In the genomic region with DNA sequence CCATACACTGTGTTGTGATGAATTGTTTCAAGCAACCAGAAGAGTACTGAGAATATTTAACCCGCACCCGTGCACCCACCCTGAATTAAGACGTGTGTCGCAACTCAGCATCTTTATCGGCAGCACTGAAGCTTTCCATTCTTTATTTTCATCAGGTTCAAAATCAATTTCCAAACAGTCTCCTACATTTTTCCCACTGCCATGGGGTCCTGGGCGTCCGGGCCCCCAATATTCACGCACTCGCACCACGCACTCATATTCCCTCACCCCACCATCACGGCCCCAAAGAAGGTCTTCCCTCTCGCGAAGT, we compare ENCODE assay signal across 8 cellular contexts. TPM values are rescaled to one million over a fixed set of nuclear protein-coding genes. Genes with fewer than 3 reads are reported as not detected.
DNase-seq lines count a peak whose midpoint lies in the region; ATAC-seq and TF ChIP-seq lines count a peak whose summit lies in the region.

No MANE protein-coding gene starts in this region.

- TF ChIP-seq CTCF in CD8-positive, alpha-beta T cell (IDR thresholded peaks at IDR 0.05) = no peak
- TF ChIP-seq CTCF in OCI-LY1 (IDR thresholded peaks at IDR 0.05; ENCODE audit: low read length) (no peak), epithelial cell of proximal tubule (conservative IDR thresholded peaks at IDR 0.05; ENCODE audit: low read depth, low read length) (no peak), ovary (IDR thresholded peaks at IDR 0.05) (no peak)

- peak overlapping the region; percentile 99 for H3K4me3 Mint-ChIP-seq in CD8-positive, alpha-beta T cell

- H3K4me2 ChIP-seq in OCI-LY1 (ENCODE audit: low read length) = peak overlapping the region; percentile 88

- no peaks in the 10 kb centered on the region for H3K9me3 Mint-ChIP-seq in CD8-positive, alpha-beta T cell

- intact Hi-C loops in CD8-positive, alpha-beta T cell (cut with DNase I, micrococcal nuclease) = loop anchor here (1.0 to 5.0 kb wide), 3 partner anchors 8 to 88 kb away; partner anchors contain the start of genes LTA (in 1 of the 2) and NFKBIL1 (in 1 of the 2)
- intact Hi-C loops in ovary (cut with DNase I) = loop anchor here in 1 of 4 donors (5.0 kb wide), 1 partner anchor 33 kb away; the partner anchor contains the start of genes ATP6V1G2 and NFKBIL1

- no peaks in the 10 kb centered on the region for H4K20me1 ChIP-seq in OCI-LY1 (ENCODE audit: insufficient read depth, low read length)

- WGBS in ovary, 3 donors = 22 to 32% (median 29%) methylated on average over 13 of the region's 13 CpGs

- H3K4me3 ChIP-seq in CD8-positive, alpha-beta T cell (ENCODE audit: low read depth, low read length) = peak overlapping the region; percentile 92
- H3K4me3 ChIP-seq in OCI-LY1 (ENCODE audit: low read depth, low read length, poor library complexity, severe bottlenecking) (peak overlapping the region; percentile 92), epithelial cell of proximal tubule (ENCODE audit: low read depth, low read length) (peak overlapping the region; percentile 98), ovary (peak overlapping the region; percentile 68)

- peak overlapping the region; percentile 88 for H3K9ac ChIP-seq in OCI-LY1 (ENCODE audit: low read length)

- peak overlapping the region; percentile 77 for H3K27ac ChIP-seq in CD8-positive, alpha-beta T cell (ENCODE audit: low read depth, low read length)
- H3K27ac ChIP-seq in OCI-LY1 (ENCODE audit: low read depth, low read length, poor library complexity, severe bottlenecking) = peak overlapping the region; percentile 8
- H3K27ac ChIP-seq in ovary = peak overlapping the region in 1 of 2 donors; percentile 70

- H3K36me3 Mint-ChIP-seq in CD8-positive, alpha-beta T cell = peaks cover 41% of the 10 kb centered on the region

- no peaks in the 10 kb centered on the region for H3F3A ChIP-seq in OCI-LY1 (ENCODE audit: insufficient read depth, low read length)

- H3K27me3 ChIP-seq in CD8-positive, alpha-beta T cell (ENCODE audit: insufficient read depth, low read length) = no peaks in the 10 kb centered on the region
- H3K27me3 ChIP-seq in OCI-LY1 (ENCODE audit: insufficient read depth, low read length) (no peaks in the 10 kb centered on the region), ovary (no peaks in the 10 kb centered on the region)

- POLR2A ChIA-PET in CD8-positive, alpha-beta T cell (lab: Charles Lee) = interaction anchor here (1.0 to 16.5 kb wide), 18 partner anchors 8 to 343 kb away, joined by 3 to 387 read pairs (median 10); partner anchors contain the start of genes ATP6V1G2, BAG6, DDX39B and GPANK1

- CTCF ChIA-PET in CD8-positive, alpha-beta T cell (lab: Charles Lee) = interaction anchor here (0.9 to 36.4 kb wide), 7 partner anchors 8 to 86 kb away, joined by 3 to 1206 read pairs (median 8); partner anchors contain the start of genes AIF1, ATP6V1G2, DDX39B and LST1

- no peak for ATAC-seq in CD8-positive, alpha-beta T cell
- no peak for ATAC-seq in GM18511 (IDR thresholded peaks at IDR 0.05; ENCODE audit: unreplicated experiment)
- ATAC-seq in GM21360 (IDR thresholded peaks at IDR 0.05; ENCODE audit: unreplicated experiment) = no peak

- no peaks in the 10 kb centered on the region for H3K79me2 ChIP-seq in OCI-LY1 (ENCODE audit: insufficient read depth, low read length)

- no peak overlapping the region for H2AFZ ChIP-seq in OCI-LY1 (ENCODE audit: low read length)

- H3K36me3 ChIP-seq in CD8-positive, alpha-beta T cell (ENCODE audit: insufficient read depth, low read length) = no peaks in the 10 kb centered on the region
- H3K36me3 ChIP-seq in OCI-LY1 (ENCODE audit: insufficient read depth, low read length) (no peaks in the 10 kb centered on the region), ovary (no peaks in the 10 kb centered on the region)

- no peak for DNase-seq in CD8-positive, alpha-beta T cell
- no peak for DNase-seq in epithelial cell of proximal tubule (ENCODE audit: low read depth)
- no peak for DNase-seq in ovary
- DNase-seq in GOT3 (lab: John Stamatoyannopoulos, UW) = no peak
- no peak for DNase-seq in kidney glomerular epithelial cell (lab: John Stamatoyannopoulos, UW)

- H3K27me3 Mint-ChIP-seq in CD8-positive, alpha-beta T cell (ENCODE audit: low read depth) = no peaks in the 10 kb centered on the region

- TF ChIP-seq POLR2A in ovary (IDR thresholded peaks at IDR 0.05) = no peak

- peaks cover 77% of the 10 kb centered on the region for H3K4me1 Mint-ChIP-seq in CD8-positive, alpha-beta T cell (ENCODE audit: low read depth)

- H3K4me1 ChIP-seq in CD8-positive, alpha-beta T cell (ENCODE audit: insufficient read depth, low read length) = peaks cover 68% of the 10 kb centered on the region
- H3K4me1 ChIP-seq in OCI-LY1 (ENCODE audit: insufficient read depth, low read length, severe bottlenecking) (peaks cover 60% of the 10 kb centered on the region), ovary (ENCODE audit: insufficient read depth) (peaks cover 5% of the 10 kb centered on the region)

- no peaks in the 10 kb centered on the region for H3K9me3 ChIP-seq in CD8-positive, alpha-beta T cell (ENCODE audit: low read length)
- H3K9me3 ChIP-seq in OCI-LY1 (ENCODE audit: low read length) = no peaks in the 10 kb centered on the region
- no peaks in the 10 kb centered on the region for H3K9me3 ChIP-seq in ovary

- no peaks in the 10 kb centered on the region for H3K9me2 ChIP-seq in OCI-LY1 (ENCODE audit: low read depth, low read length)

- TF ChIP-seq EP300 in ovary (IDR thresholded peaks at IDR 0.05) = no peak

- peak overlapping the region; percentile 96 for H3K27ac Mint-ChIP-seq in CD8-positive, alpha-beta T cell

RNA-seq across cellular contexts. Expression of gene LTB, which starts 1.8 kb away (rescaled TPM):
- 100 to 1,000 TPM; 180 to 204 TPM for total RNA-seq in CD8-positive, alpha-beta T cell
- total RNA-seq in epithelial cell of proximal tubule = 12.0 and 50.8 TPM in 2 replicates
- 1 to 10 TPM in 1 of 7 donors, under 1 TPM in 3, not detected in 3; 0.42 to 1.8 (median 0.62) TPM for total RNA-seq in ovary
- polyA plus RNA-seq in ovary = under 1 TPM; 0.48 to 0.73 TPM

RNA-seq across cellular contexts. Expression of gene TNF, which starts 5.0 kb away (rescaled TPM):
- 10 to 100 TPM; 30.1 to 32.7 TPM for total RNA-seq in CD8-positive, alpha-beta T cell
- total RNA-seq in epithelial cell of proximal tubule (13.9 and 14.2 TPM in 2 replicates), ovary (1 to 10 TPM in 2 of 7 donors, under 1 TPM in 3, not detected in 2; 0.24 to 3.0 (median 0.56) TPM)
- polyA plus RNA-seq in ovary = 1 to 10 TPM in 1 of 2 donors, not detected in 1; 1.0 TPM

RNA-seq across cellular contexts. Expression of gene LST1, which starts 5.7 kb away (rescaled TPM):
- total RNA-seq in CD8-positive, alpha-beta T cell = 10 to 100 TPM; 13.0 to 14.2 TPM
- total RNA-seq in epithelial cell of proximal tubule = not detected in 2 replicates
- total RNA-seq in ovary = 10 to 100 TPM in 3 of 7 donors, 1 to 10 TPM in 4; 3.8 to 34.0 (median 8.6) TPM
- polyA plus RNA-seq in ovary = 10 to 100 TPM in 1 of 2 donors, 1 to 10 TPM in 1; 8.1 to 12.2 TPM

RNA-seq across cellular contexts. Expression of gene LTA, which starts 8.3 kb away (rescaled TPM):
- 10 to 100 TPM; 17.1 to 17.2 TPM for total RNA-seq in CD8-positive, alpha-beta T cell
- not detected in 2 replicates for total RNA-seq in epithelial cell of proximal tubule
- 1 to 10 TPM in 1 of 7 donors, under 1 TPM in 1, not detected in 5; 0.18 to 1.3 TPM for total RNA-seq in ovary
- under 1 TPM; 0.17 to 0.43 TPM for polyA plus RNA-seq in ovary

RNA-seq across cellular contexts. Expression of gene NCR3, which starts 12.4 kb away (rescaled TPM):
- total RNA-seq in CD8-positive, alpha-beta T cell = 10 to 100 TPM; 17.4 to 18.2 TPM
- total RNA-seq in epithelial cell of proximal tubule (not detected in 2 replicates), ovary (under 1 TPM in 1 of 7 donors, not detected in 6; 0.59 TPM)
- under 1 TPM in 1 of 2 donors, not detected in 1; 0.27 TPM for polyA plus RNA-seq in ovary
